In the genomic region with DNA sequence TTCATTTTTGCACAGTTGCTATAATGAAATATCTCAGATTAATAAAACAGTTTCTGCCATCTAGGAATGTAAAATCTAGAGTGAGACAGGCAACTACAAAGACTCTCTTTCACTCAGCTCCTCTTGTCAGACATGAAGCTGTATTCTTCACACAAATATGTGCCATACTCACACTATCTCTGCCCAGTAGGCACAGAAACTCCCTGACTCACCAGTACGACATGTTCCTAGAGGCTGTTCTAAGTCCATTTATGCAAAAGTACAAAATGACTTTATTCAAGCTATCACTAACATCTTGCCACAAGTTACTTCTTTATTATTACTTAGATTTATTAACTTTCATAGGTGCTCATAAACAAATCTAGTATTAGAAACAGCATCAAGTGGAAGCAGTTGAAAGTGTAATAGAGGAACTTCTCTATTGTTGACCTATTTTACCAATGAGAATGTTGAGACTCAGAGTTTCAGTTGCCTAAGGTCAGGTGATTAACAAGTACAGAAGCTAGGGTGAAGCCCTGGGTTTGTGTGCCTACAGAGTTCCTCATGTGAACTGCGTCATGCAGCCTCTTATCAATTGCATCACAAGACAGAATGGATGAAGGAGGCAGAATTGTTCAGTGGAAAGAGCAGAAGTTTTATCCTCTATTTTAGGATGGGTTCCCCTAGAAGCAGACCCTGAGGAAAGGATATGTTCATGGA, we compare ENCODE assay signal across 10 cellular contexts.
DNase-seq lines count a peak whose midpoint lies in the region; ATAC-seq and TF ChIP-seq lines count a peak whose summit lies in the region.
"Had no signal": no experiment of that assay in that cellular context is flagged by ENCODE, and none has a peak within 500 bp of the region (broad histone marks: within the 10 kb centered on the region; RNA-seq: fewer than 3 reads in every experiment).

No MANE protein-coding gene starts in this region.

- ATAC-seq in GM18511 (IDR thresholded peaks at IDR 0.05; ENCODE audit: unreplicated experiment) (peak; percentile 57), HG03439 (IDR thresholded peaks at IDR 0.05; ENCODE audit: unreplicated experiment) (peak; percentile 45), Right ventricle myocardium inferior (no peak), HG03342 (IDR thresholded peaks at IDR 0.05; ENCODE audit: unreplicated experiment) (no peak)
- ATAC-seq: activated CD8-positive, alpha-beta T cell treated with anti-CD3 and anti-CD28 coated beads, Interleukin-2, amount 10 ng/mL, durations not matched to agents 7 days and 5 days had no signal

- DNase-seq in cardiac fibroblast (ENCODE audit: low read depth in 2 of 2) (peak; percentile 71 to 84), Right ventricle myocardium inferior (ENCODE audit: missing footprints) (no peak)
- DNase-seq in stimulated activated CD4-positive, alpha-beta T cell treated with anti-CD3 and anti-CD28 coated beads, Interleukin-4, amount 100 ng/mL, for 4 hours = no peak
- no peak for DNase-seq in stimulated activated CD4-positive, alpha-beta T cell treated with anti-CD3 and anti-CD28 coated beads, Interleukin-2, amount 100 ng/mL, for 24 hours
- DNase-seq: activated CD8-positive, alpha-beta T cell treated with anti-CD3 and anti-CD28 coated beads, Interleukin-2, amount 10 ng/mL, durations not matched to agents 7 days and 5 days; posterior cingulate gyrus had no signal

- H3K9me3 ChIP-seq in neutrophil = no peaks in the 10 kb centered on the region

- H3K4me1 ChIP-seq in neutrophil (ENCODE audit: control insufficient read depth in 1 of 2, insufficient read depth in 1 of 2, low read depth in 1 of 2, low read length in 1 of 2) = peaks cover 13 to 19% of the 10 kb centered on the region in 2 experiments

- H3K27ac ChIP-seq in neutrophil = peak overlapping the region; percentile 79

- H3K4me3 ChIP-seq in cardiac fibroblast (replicated peaks in 1 of 2; ENCODE audit: low read depth in 2 of 2, low read length in 2 of 2) (no peak overlapping the region), neutrophil (ENCODE audit: low read depth in 1 of 2, low read length in 1 of 2) (no peak overlapping the region)

- no peaks in the 10 kb centered on the region for H3K27me3 ChIP-seq in neutrophil

- TF ChIP-seq CTCF in cardiac fibroblast (IDR thresholded peaks at IDR 0.05; ENCODE audit: low read depth, low read length) (no peak), neutrophil (IDR thresholded peaks at IDR 0.05) (no peak)

- H3K36me3 ChIP-seq in neutrophil = no peaks in the 10 kb centered on the region

- intact Hi-C loops in Right ventricle myocardium inferior (cut with DNase I) = no loop called here

Comparison
In these comparisons a context has a peak if more than half of its experiments do, and no peak if none do; other contexts are left out.
1. ATAC-seq: peak in GM18511 (single experiment) and HG03439 (single experiment); none in Right ventricle myocardium inferior (single experiment) and HG03342 (single experiment).
2. DNase-seq: peak in cardiac fibroblast (2 of 2); none in Right ventricle myocardium inferior (single experiment), stimulated activated CD4-positive, alpha-beta T cell treated with anti-CD3 and anti-CD28 coated beads, Interleukin-4, amount 100 ng/mL, for 4 hours (0 of 2) and stimulated activated CD4-positive, alpha-beta T cell treated with anti-CD3 and anti-CD28 coated beads, Interleukin-2, amount 100 ng/mL, for 24 hours (0 of 2).